Comparison of ENCODE assay signal across 21 cellular contexts in the genomic region with DNA sequence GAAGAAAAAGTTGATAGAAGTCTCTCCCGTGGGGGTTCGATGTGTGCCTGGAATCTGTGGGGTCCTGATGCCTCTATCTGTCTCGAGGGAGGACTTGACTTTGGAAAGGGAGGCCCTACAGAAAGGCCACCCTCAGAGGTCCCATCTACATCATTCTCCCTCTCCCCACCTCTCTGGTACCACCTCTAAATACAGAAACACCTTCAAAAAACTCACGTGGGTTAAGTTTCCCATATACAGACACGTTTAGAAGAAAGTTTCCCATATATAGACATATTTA. TPM values are rescaled to one million over a fixed set of nuclear protein-coding genes. Genes with fewer than 3 reads are reported as not detected.
"Had no signal": no experiment of that assay in that cellular context is flagged by ENCODE, and none has a peak within 500 bp of the region (broad histone marks: within the 10 kb centered on the region; RNA-seq: fewer than 3 reads in every experiment).

No MANE protein-coding gene starts in this region.

- DNase-seq: activated CD4-positive, alpha-beta T cell treated with anti-CD3 and anti-CD28 coated beads for 48 hours; activated naive CD4-positive, alpha-beta T cell treated with anti-CD3 and anti-CD28 coated beads, Interleukin-2, amount 10 ng/mL, durations not matched to agents 7 days and 5 days; activated T-cell treated with anti-CD3 and anti-CD28 coated beads for 4 hours; effector memory CD4-positive, alpha-beta T cell; heart right ventricle; left ventricle myocardium inferior; naive thymus-derived CD4-positive, alpha-beta T cell; stimulated activated CD4-positive, alpha-beta T cell treated with anti-CD3 and anti-CD28 coated beads, Interleukin-4, amount 100 ng/mL, for 1 hour; stimulated activated CD8-positive, alpha-beta memory T cell treated with anti-CD3 and anti-CD28 coated beads, Interleukin-4, amount 100 ng/mL, for 48 hours; stimulated activated naive CD8-positive, alpha-beta T cell treated with anti-CD3 and anti-CD28 coated beads, Interleukin-15, Interleukin-2, amounts not matched to agents 100 U/mL and 50 U/mL, for 24 hours; T-cell had no signal

- H3K4me3 Mint-ChIP-seq: activated naive CD4-positive, alpha-beta T cell treated with anti-CD3 and anti-CD28 coated beads, Interleukin-2, amount 10 ng/mL, durations not matched to agents 7 days and 5 days; mesothelial cell of epicardium; naive thymus-derived CD4-positive, alpha-beta T cell; T-cell had no signal

- H3K4me1 ChIP-seq: prostate gland had no signal

- H3K9me3 Mint-ChIP-seq: activated naive CD4-positive, alpha-beta T cell treated with anti-CD3 and anti-CD28 coated beads, Interleukin-2, amount 10 ng/mL, durations not matched to agents 7 days and 5 days; activated T-helper 2 cell treated with anti-CD3 and anti-CD28 coated beads, Interferon-gamma antibody, Interleukin-2, Interleukin-4, amounts not matched to agents 10 μg/mL and 5 μg/mL and 100 μg/mL, durations not matched to agents 14 hours and 24 hours and 36 hours had no signal

- H3K36me3 ChIP-seq: cardiac muscle cell, gastrocnemius medialis, heart right ventricle, left ventricle myocardium inferior, neutrophil, prostate gland, thoracic aorta had no signal

- H3K9me3 ChIP-seq: gastrocnemius medialis, left ventricle myocardium inferior, neutrophil, prostate gland, thoracic aorta had no signal

- H3K4me1 Mint-ChIP-seq: activated naive CD4-positive, alpha-beta T cell treated with anti-CD3 and anti-CD28 coated beads, Interleukin-2, amount 10 ng/mL, durations not matched to agents 7 days and 5 days had no signal

- ATAC-seq: gastrocnemius medialis; naive thymus-derived CD4-positive, alpha-beta T cell; stimulated activated naive CD8-positive, alpha-beta T cell treated with anti-CD3 and anti-CD28 coated beads, Interleukin-15, Interleukin-2, amounts not matched to agents 100 U/mL and 50 U/mL, for 24 hours; T-cell had no signal

- H3K27ac Mint-ChIP-seq: activated naive CD4-positive, alpha-beta T cell treated with anti-CD3 and anti-CD28 coated beads, Interleukin-2, amount 10 ng/mL, durations not matched to agents 7 days and 5 days; activated T-helper 2 cell treated with anti-CD3 and anti-CD28 coated beads, Interferon-gamma antibody, Interleukin-2, Interleukin-4, amounts not matched to agents 10 μg/mL and 5 μg/mL and 100 μg/mL, durations not matched to agents 14 hours and 24 hours and 36 hours; mesothelial cell of epicardium; naive thymus-derived CD4-positive, alpha-beta T cell; T-cell had no signal

- H3K36me3 Mint-ChIP-seq: activated naive CD4-positive, alpha-beta T cell treated with anti-CD3 and anti-CD28 coated beads, Interleukin-2, amount 10 ng/mL, durations not matched to agents 7 days and 5 days; mesothelial cell of epicardium; T-cell had no signal

- H3K27ac ChIP-seq: cardiac muscle cell, epithelial cell of prostate, gastrocnemius medialis, heart right ventricle, left ventricle myocardium inferior, neutrophil, thoracic aorta had no signal

- H3K4me3 ChIP-seq: cardiac muscle cell, gastrocnemius medialis, heart right ventricle, left ventricle myocardium inferior, prostate gland, thoracic aorta had no signal

- H3K27me3 ChIP-seq: cardiac muscle cell, gastrocnemius medialis had no signal

RNA-seq across cellular contexts. Expression of gene TMEM37, which starts 5.3 kb away (rescaled TPM):
- total RNA-seq: activated CD8-positive, alpha-beta memory T cell treated with anti-CD3 and anti-CD28 coated beads for 36 hours; SK-MEL-5 had no signal
